In genomic region chr18:77055429-77056310, GRCh38 we compare ENCODE assay signal across 8 cellular contexts.
A peak's percentile ranks its signal among the peaks of the same experiment; 100 is the strongest.
DNase-seq lines count a peak whose midpoint lies in the region; ATAC-seq and TF ChIP-seq lines count a peak whose summit lies in the region.

No MANE protein-coding gene starts in this region.

- no peaks in the 10 kb centered on the region for H3K27me3 Mint-ChIP-seq in activated T-cell treated with anti-CD3 and anti-CD28 coated beads, Interleukin-2, amount 50 U/mL, for 4 hours (ENCODE audit: low read depth)

- H3K9me3 ChIP-seq in adipocyte (ENCODE audit: control insufficient read depth, low read length), result no peaks in the 10 kb centered on the region
- H3K9me3 ChIP-seq in lung (ENCODE audit: control insufficient read depth in 2 of 2, insufficient read depth in 1 of 2, low read length in 1 of 2), result no peaks in the 10 kb centered on the region
- H3K9me3 ChIP-seq in upper lobe of left lung, result no peaks in the 10 kb centered on the region

- peaks cover 15% of the 10 kb centered on the region for H3K36me3 Mint-ChIP-seq in activated T-cell treated with anti-CD3 and anti-CD28 coated beads, Interleukin-2, amount 50 U/mL, for 4 hours (ENCODE audit: insufficient read depth)

- no peak for ATAC-seq in activated T-cell treated with anti-CD3 and anti-CD28 coated beads, Interleukin-2, amount 50 U/mL, for 4 hours
- no peak for ATAC-seq in lung (ENCODE audit: insufficient read depth, low FRiP score)
- ATAC-seq in upper lobe of left lung (ENCODE audit: low FRiP score in 2 of 2), result peak in 1 of 2 donors; percentile 3
- ATAC-seq in HG03565 (IDR thresholded peaks at IDR 0.05; ENCODE audit: unreplicated experiment), result no peak
- ATAC-seq in HG03139 (IDR thresholded peaks at IDR 0.05; ENCODE audit: unreplicated experiment), result no peak

- WGBS in lung, 2 donors, result 25 to 53% methylated on average over 16 of the region's 16 CpGs
- 56 to 62% methylated on average over 13 to 16 of the region's 16 CpGs for WGBS in upper lobe of left lung, 2 donors

- no peak for TF ChIP-seq EP300 in upper lobe of left lung (IDR thresholded peaks at IDR 0.05)

- peak overlapping the region; percentile 64 for H3K4me3 Mint-ChIP-seq in activated T-cell treated with anti-CD3 and anti-CD28 coated beads, Interleukin-2, amount 50 U/mL, for 4 hours

- H3K27me3 ChIP-seq in adipocyte (replicated peaks; ENCODE audit: control insufficient read depth, insufficient read depth, low read length) (no peaks in the 10 kb centered on the region), lung (ENCODE audit: control insufficient read depth, insufficient read depth) (no peaks in the 10 kb centered on the region), upper lobe of left lung (no peaks in the 10 kb centered on the region)

- peaks cover 80% of the 10 kb centered on the region for H3K4me1 Mint-ChIP-seq in activated T-cell treated with anti-CD3 and anti-CD28 coated beads, Interleukin-2, amount 50 U/mL, for 4 hours (ENCODE audit: low read depth)

- no peak for DNase-seq in activated T-cell treated with anti-CD3 and anti-CD28 coated beads, Interleukin-2, amount 50 U/mL, for 4 hours
- DNase-seq in activated T-cell treated with anti-CD3 and anti-CD28 coated beads for 4 hours (no peak), adipocyte (ENCODE audit: low read depth) (no peak), lung (ENCODE audit: low spot score) (no peak), upper lobe of left lung (peak; percentile 66 to 78), SW480 (ENCODE audit: low spot score) (no peak)

- H3K4me1 ChIP-seq in adipocyte (ENCODE audit: control insufficient read depth, insufficient read depth, low read length) (peaks cover 44% of the 10 kb centered on the region), lung (ENCODE audit: control insufficient read depth in 2 of 2, insufficient read depth in 2 of 2, low read length in 2 of 2) (peaks cover 0 to 21% of the 10 kb centered on the region in 2 donors), upper lobe of left lung (peaks cover 44 to 76% (median 58%) of the 10 kb centered on the region in 4 donors)

- no peaks in the 10 kb centered on the region for H3K9me3 Mint-ChIP-seq in activated T-cell treated with anti-CD3 and anti-CD28 coated beads, Interleukin-2, amount 50 U/mL, for 4 hours

- no peak overlapping the region for H3K4me3 ChIP-seq in adipocyte (ENCODE audit: low read length)
- H3K4me3 ChIP-seq in lung, result no peak overlapping the region
- H3K4me3 ChIP-seq in upper lobe of left lung, result no peak overlapping the region

- TF ChIP-seq POLR2A in upper lobe of left lung (IDR thresholded peaks at IDR 0.05), result no peak

- peak overlapping the region; percentile 44 for H3K9ac ChIP-seq in adipocyte (ENCODE audit: low read length)

- TF ChIP-seq CTCF in lung (IDR thresholded peaks at IDR 0.05; ENCODE audit: control extremely low read depth, extremely low read depth) (no peak), upper lobe of left lung (IDR thresholded peaks at IDR 0.05) (no peak)

- H3K36me3 ChIP-seq in adipocyte (ENCODE audit: control insufficient read depth, insufficient read depth, low read length, severe bottlenecking) (no peaks in the 10 kb centered on the region), lung (ENCODE audit: control insufficient read depth in 2 of 2, insufficient read depth in 2 of 2, low read length in 2 of 2) (no peaks in the 10 kb centered on the region), upper lobe of left lung (no peaks in the 10 kb centered on the region)

- H3K27ac ChIP-seq in lung (ENCODE audit: low read depth in 1 of 2, low read length in 1 of 2) (peak overlapping the region; percentile 49 to 90), upper lobe of left lung (peak overlapping the region; percentile 83 to 96 (median 89))

Comparison
In these comparisons a context has a peak if more than half of its experiments do, and no peak if none do; other contexts are left out.
1. DNase-seq: peak in upper lobe of left lung (2 of 2); none in activated T-cell treated with anti-CD3 and anti-CD28 coated beads, Interleukin-2, amount 50 U/mL, for 4 hours (single experiment), activated T-cell treated with anti-CD3 and anti-CD28 coated beads for 4 hours (single experiment), adipocyte (single experiment), lung (single experiment) and SW480 (single experiment).